1 cellular context compared by ENCODE assay signal in genomic region chr14:91509083-91509877, GRCh38.
TF ChIP-seq lines count a peak whose summit lies in the region.

No MANE protein-coding gene starts in this region.

TF ChIP-seq in HepG2, 621 proteins besides CTCF, POLR2A, EP300 and RAD21 (continued from another document and continues in another):
- TF ChIP-seq ZNF646 (CRISPR knock-in tag; IDR thresholded peaks at IDR 0.05), result no peak
- TF ChIP-seq, protein P1, sequence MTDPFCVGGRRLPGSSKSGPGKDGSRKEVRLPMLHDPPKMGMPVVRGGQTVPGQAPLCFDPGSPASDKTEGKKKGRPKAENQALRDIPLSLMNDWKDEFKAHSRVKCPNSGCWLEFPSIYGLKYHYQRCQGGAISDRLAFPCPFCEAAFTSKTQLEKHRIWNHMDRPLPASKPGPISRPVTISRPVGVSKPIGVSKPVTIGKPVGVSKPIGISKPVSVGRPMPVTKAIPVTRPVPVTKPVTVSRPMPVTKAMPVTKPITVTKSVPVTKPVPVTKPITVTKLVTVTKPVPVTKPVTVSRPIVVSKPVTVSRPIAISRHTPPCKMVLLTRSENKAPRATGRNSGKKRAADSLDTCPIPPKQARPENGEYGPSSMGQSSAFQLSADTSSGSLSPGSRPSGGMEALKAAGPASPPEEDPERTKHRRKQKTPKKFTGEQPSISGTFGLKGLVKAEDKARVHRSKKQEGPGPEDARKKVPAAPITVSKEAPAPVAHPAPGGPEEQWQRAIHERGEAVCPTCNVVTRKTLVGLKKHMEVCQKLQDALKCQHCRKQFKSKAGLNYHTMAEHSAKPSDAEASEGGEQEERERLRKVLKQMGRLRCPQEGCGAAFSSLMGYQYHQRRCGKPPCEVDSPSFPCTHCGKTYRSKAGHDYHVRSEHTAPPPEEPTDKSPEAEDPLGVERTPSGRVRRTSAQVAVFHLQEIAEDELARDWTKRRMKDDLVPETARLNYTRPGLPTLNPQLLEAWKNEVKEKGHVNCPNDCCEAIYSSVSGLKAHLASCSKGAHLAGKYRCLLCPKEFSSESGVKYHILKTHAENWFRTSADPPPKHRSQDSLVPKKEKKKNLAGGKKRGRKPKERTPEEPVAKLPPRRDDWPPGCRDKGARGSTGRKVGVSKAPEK (CRISPR knock-in tag; IDR thresholded peaks at IDR 0.05; ENCODE audit: borderline replicate concordance), result no peak
- no peak for TF ChIP-seq NBN (conservative IDR thresholded peaks at IDR 0.05)
- no peak for TF ChIP-seq KLF6 (CRISPR knock-in tag; IDR thresholded peaks at IDR 0.05)
- TF ChIP-seq AGO2 (optimal IDR thresholded peaks at IDR 0.05; ENCODE audit: low read depth, low read length), result peak; percentile 95
- no peak for TF ChIP-seq ZNF3 (CRISPR knock-in tag; IDR thresholded peaks at IDR 0.05)
- TF ChIP-seq MTA1 (CRISPR knock-in tag; IDR thresholded peaks at IDR 0.05; ENCODE audit: borderline replicate concordance), result 0 out of 2 replicates have a peak, but pooled peaks have one; percentile 27
- TF ChIP-seq KDM5B (CRISPR knock-in tag; IDR thresholded peaks at IDR 0.05; ENCODE audit: borderline replicate concordance), result 0 out of 2 replicates have a peak, but pooled peaks have one; percentile 47
- TF ChIP-seq, protein P2, sequence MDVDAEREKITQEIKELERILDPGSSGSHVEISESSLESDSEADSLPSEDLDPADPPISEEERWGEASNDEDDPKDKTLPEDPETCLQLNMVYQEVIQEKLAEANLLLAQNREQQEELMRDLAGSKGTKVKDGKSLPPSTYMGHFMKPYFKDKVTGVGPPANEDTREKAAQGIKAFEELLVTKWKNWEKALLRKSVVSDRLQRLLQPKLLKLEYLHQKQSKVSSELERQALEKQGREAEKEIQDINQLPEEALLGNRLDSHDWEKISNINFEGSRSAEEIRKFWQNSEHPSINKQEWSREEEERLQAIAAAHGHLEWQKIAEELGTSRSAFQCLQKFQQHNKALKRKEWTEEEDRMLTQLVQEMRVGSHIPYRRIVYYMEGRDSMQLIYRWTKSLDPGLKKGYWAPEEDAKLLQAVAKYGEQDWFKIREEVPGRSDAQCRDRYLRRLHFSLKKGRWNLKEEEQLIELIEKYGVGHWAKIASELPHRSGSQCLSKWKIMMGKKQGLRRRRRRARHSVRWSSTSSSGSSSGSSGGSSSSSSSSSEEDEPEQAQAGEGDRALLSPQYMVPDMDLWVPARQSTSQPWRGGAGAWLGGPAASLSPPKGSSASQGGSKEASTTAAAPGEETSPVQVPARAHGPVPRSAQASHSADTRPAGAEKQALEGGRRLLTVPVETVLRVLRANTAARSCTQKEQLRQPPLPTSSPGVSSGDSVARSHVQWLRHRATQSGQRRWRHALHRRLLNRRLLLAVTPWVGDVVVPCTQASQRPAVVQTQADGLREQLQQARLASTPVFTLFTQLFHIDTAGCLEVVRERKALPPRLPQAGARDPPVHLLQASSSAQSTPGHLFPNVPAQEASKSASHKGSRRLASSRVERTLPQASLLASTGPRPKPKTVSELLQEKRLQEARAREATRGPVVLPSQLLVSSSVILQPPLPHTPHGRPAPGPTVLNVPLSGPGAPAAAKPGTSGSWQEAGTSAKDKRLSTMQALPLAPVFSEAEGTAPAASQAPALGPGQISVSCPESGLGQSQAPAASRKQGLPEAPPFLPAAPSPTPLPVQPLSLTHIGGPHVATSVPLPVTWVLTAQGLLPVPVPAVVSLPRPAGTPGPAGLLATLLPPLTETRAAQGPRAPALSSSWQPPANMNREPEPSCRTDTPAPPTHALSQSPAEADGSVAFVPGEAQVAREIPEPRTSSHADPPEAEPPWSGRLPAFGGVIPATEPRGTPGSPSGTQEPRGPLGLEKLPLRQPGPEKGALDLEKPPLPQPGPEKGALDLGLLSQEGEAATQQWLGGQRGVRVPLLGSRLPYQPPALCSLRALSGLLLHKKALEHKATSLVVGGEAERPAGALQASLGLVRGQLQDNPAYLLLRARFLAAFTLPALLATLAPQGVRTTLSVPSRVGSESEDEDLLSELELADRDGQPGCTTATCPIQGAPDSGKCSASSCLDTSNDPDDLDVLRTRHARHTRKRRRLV (CRISPR knock-in tag; IDR thresholded peaks at IDR 0.05), result no peak
- TF ChIP-seq ATF2 (CRISPR knock-in tag; IDR thresholded peaks at IDR 0.05), result 0 out of 2 replicates have a peak, but pooled peaks have one; percentile 35
- TF ChIP-seq, protein P3, sequence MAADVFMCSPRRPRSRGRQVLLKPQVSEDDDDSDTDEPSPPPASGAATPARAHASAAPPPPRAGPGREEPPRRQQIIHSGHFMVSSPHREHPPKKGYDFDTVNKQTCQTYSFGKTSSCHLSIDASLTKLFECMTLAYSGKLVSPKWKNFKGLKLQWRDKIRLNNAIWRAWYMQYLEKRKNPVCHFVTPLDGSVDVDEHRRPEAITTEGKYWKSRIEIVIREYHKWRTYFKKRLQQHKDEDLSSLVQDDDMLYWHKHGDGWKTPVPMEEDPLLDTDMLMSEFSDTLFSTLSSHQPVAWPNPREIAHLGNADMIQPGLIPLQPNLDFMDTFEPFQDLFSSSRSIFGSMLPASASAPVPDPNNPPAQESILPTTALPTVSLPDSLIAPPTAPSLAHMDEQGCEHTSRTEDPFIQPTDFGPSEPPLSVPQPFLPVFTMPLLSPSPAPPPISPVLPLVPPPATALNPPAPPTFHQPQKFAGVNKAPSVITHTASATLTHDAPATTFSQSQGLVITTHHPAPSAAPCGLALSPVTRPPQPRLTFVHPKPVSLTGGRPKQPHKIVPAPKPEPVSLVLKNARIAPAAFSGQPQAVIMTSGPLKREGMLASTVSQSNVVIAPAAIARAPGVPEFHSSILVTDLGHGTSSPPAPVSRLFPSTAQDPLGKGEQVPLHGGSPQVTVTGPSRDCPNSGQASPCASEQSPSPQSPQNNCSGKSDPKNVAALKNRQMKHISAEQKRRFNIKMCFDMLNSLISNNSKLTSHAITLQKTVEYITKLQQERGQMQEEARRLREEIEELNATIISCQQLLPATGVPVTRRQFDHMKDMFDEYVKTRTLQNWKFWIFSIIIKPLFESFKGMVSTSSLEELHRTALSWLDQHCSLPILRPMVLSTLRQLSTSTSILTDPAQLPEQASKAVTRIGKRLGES (CRISPR knock-in tag; IDR thresholded peaks at IDR 0.05; ENCODE audit: borderline replicate concordance), result no peak
- TF ChIP-seq ZFP37 (CRISPR knock-in tag; IDR thresholded peaks at IDR 0.05; ENCODE audit: borderline replicate concordance), result no peak
- TF ChIP-seq KAT7 (CRISPR knock-in tag; IDR thresholded peaks at IDR 0.05; ENCODE audit: borderline replicate concordance), result peak; percentile 80; the same call in 1 of the 2 replicates
- no peak for TF ChIP-seq HNRNPH1 (optimal IDR thresholded peaks at IDR 0.05; ENCODE audit: low read depth, low read length)
- no peak for TF ChIP-seq IRF9 (CRISPR knock-in tag; IDR thresholded peaks at IDR 0.05; ENCODE audit: borderline replicate concordance)
- no peak for TF ChIP-seq PLRG1 (conservative IDR thresholded peaks at IDR 0.05)
- TF ChIP-seq HOXA9 (CRISPR knock-in tag; IDR thresholded peaks at IDR 0.05; ENCODE audit: borderline replicate concordance), result no peak
- peak; percentile 94 for TF ChIP-seq RBM22 (optimal IDR thresholded peaks at IDR 0.05; ENCODE audit: low read length)
- no peak for TF ChIP-seq AHR (CRISPR knock-in tag; IDR thresholded peaks at IDR 0.05)
- TF ChIP-seq RBM39 (IDR thresholded peaks at IDR 0.05; ENCODE audit: low read depth, low read length, poor library complexity, severe bottlenecking), result no peak
- TF ChIP-seq TMF1 (CRISPR knock-in tag; IDR thresholded peaks at IDR 0.05; ENCODE audit: low read depth), result no peak
- no peak for TF ChIP-seq ATAD3A (CRISPR knock-in tag; IDR thresholded peaks at IDR 0.05)
- TF ChIP-seq, protein P4, sequence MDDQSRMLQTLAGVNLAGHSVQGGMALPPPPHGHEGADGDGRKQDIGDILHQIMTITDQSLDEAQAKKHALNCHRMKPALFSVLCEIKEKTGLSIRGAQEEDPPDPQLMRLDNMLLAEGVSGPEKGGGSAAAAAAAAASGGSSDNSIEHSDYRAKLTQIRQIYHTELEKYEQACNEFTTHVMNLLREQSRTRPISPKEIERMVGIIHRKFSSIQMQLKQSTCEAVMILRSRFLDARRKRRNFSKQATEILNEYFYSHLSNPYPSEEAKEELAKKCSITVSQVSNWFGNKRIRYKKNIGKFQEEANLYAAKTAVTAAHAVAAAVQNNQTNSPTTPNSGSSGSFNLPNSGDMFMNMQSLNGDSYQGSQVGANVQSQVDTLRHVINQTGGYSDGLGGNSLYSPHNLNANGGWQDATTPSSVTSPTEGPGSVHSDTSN (CRISPR knock-in tag; IDR thresholded peaks at IDR 0.05; ENCODE audit: borderline replicate concordance), result no peak
- no peak for TF ChIP-seq HDAC2 (CRISPR knock-in tag; IDR thresholded peaks at IDR 0.05)
- TF ChIP-seq ZNF792 (CRISPR knock-in tag; IDR thresholded peaks at IDR 0.05), result 0 out of 2 replicates have a peak, but pooled peaks have one; percentile 7
- TF ChIP-seq SNRNP70 (IDR thresholded peaks at IDR 0.05; ENCODE audit: low read depth, low read length), result no peak
- no peak for TF ChIP-seq PITX1 (CRISPR knock-in tag; IDR thresholded peaks at IDR 0.05)
- 0 out of 2 replicates have a peak, but pooled peaks have one; percentile 45 for TF ChIP-seq SPEN (CRISPR knock-in tag; IDR thresholded peaks at IDR 0.05; ENCODE audit: low read depth)
- peak; percentile 58 for TF ChIP-seq TAF1 (CRISPR knock-in tag; IDR thresholded peaks at IDR 0.05)
- TF ChIP-seq, protein P5, sequence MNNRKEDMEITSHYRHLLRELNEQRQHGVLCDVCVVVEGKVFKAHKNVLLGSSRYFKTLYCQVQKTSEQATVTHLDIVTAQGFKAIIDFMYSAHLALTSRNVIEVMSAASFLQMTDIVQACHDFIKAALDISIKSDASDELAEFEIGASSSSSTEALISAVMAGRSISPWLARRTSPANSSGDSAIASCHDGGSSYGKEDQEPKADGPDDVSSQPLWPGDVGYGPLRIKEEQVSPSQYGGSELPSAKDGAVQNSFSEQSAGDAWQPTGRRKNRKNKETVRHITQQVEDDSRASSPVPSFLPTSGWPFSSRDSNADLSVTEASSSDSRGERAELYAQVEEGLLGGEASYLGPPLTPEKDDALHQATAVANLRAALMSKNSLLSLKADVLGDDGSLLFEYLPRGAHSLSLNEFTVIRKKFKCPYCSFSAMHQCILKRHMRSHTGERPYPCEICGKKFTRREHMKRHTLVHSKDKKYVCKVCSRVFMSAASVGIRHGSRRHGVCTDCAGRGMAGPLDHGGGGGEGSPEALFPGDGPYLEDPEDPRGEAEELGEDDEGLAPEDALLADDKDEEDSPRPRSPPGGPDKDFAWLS (CRISPR knock-in tag; IDR thresholded peaks at IDR 0.05; ENCODE audit: borderline replicate concordance), result no peak
- TF ChIP-seq LCORL (IDR thresholded peaks at IDR 0.05), result no peak
- no peak for TF ChIP-seq LCORL (CRISPR knock-in tag; IDR thresholded peaks at IDR 0.05)
- TF ChIP-seq STAT5B (CRISPR knock-in tag; IDR thresholded peaks at IDR 0.05), result no peak
- TF ChIP-seq JUNB (CRISPR knock-in tag; IDR thresholded peaks at IDR 0.05; ENCODE audit: borderline replicate concordance), result no peak
- no peak for TF ChIP-seq ZNF773 (CRISPR knock-in tag; IDR thresholded peaks at IDR 0.05; ENCODE audit: borderline replicate concordance)
- TF ChIP-seq THAP11 (CRISPR knock-in tag; IDR thresholded peaks at IDR 0.05), result 0 out of 2 replicates have a peak, but pooled peaks have one; percentile 25
- TF ChIP-seq MXI1 (IDR thresholded peaks at IDR 0.05; ENCODE audit: borderline replicate concordance, low read depth, low read length), result no peak
